In the genomic region with DNA sequence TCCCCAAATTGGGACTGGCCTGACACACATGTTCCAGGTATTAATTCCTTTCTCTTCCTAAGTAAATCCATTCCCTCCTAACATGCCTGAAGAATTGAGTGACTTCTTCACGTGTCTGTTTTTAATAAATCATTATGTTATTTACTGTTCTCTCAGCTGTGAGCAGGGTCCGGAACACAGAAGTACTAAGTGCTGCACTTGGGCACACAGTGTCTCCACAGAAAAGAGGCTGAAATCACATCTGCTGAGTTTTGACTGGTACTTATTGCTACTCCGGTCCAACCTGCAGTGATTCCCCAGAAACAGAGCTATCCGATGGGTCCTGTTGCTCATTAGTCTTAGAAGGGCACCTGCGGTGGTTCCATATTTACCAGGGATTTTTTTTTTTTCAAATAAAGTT, we compare ENCODE assay signal across 26 cellular contexts.
"Had no signal": no experiment of that assay in that cellular context is flagged by ENCODE, and none has a peak within 500 bp of the region (broad histone marks: within the 10 kb centered on the region; RNA-seq: fewer than 3 reads in every experiment).

No MANE protein-coding gene starts in this region.

- H3K4me3 ChIP-seq: lung, mucosa of descending colon, ovary, right atrium auricular region, right lobe of liver, smooth muscle cell, tibial nerve, vagina had no signal

- DNase-seq: hippocampal formation; kidney glomerular epithelial cell; left cardiac atrium; midbrain; mucosa of descending colon; naive thymus-derived CD4-positive, alpha-beta T cell; ovary; right lobe of liver; stimulated activated CD4-positive, alpha-beta T cell treated with anti-CD3 and anti-CD28 coated beads, Interleukin-1b, Interleukin-23, amount 100 ng/mL, for 48 hours; stimulated activated CD4-positive, alpha-beta T cell treated with anti-CD3 and anti-CD28 coated beads, Interleukin-2, amount 100 ng/mL, for 48 hours; stimulated activated CD4-positive, alpha-beta T cell treated with anti-CD3 and anti-CD28 coated beads, Interleukin-4, amount 100 ng/mL, for 4 hours; stimulated activated CD8-positive, alpha-beta memory T cell treated with anti-CD3 and anti-CD28 coated beads, Interleukin-4, amount 100 ng/mL, for 48 hours; stimulated activated naive CD4-positive, alpha-beta T cell treated with Interleukin-2 at 50 U/mL for 16 hours; stimulated activated naive CD8-positive, alpha-beta T cell treated with anti-CD3 and anti-CD28 coated beads, Interleukin-15, amount 100 ng/mL, for 72 hours; substantia nigra had no signal

- H3K27ac Mint-ChIP-seq: memory B cell; naive thymus-derived CD4-positive, alpha-beta T cell; natural killer cell treated with Interleukin-12 subunit alpha and Interleukin-12 subunit beta and Interleukin-15 and Interleukin-18, amount 100 ng/mL, for 72 hours; progenitor cell of endocrine pancreas; stimulated activated memory B cell treated with anti-CD40 and anti-IgM and Interleukin-4, amounts not matched to agents 10 μg/mL and 1 μg/mL and 100 μg/mL, for 72 hours; stimulated activated naive CD8-positive, alpha-beta T cell treated with anti-CD3 and anti-CD28 coated beads, Interleukin-15, amount 100 ng/mL, for 72 hours; type B pancreatic cell had no signal

- H3K9me3 ChIP-seq: mucosa of descending colon, ovary, right atrium auricular region, right lobe of liver, tibial nerve, vagina had no signal

- H3K36me3 ChIP-seq: ovary, right atrium auricular region, right lobe of liver, tibial nerve, vagina had no signal

- H3K27ac ChIP-seq: ovary, right atrium auricular region, right lobe of liver, tibial nerve, vagina had no signal

- H3K4me3 Mint-ChIP-seq: memory B cell; naive thymus-derived CD4-positive, alpha-beta T cell; natural killer cell treated with Interleukin-12 subunit alpha and Interleukin-12 subunit beta and Interleukin-15 and Interleukin-18, amount 100 ng/mL, for 72 hours; stimulated activated memory B cell treated with anti-CD40 and anti-IgM and Interleukin-4, amounts not matched to agents 10 μg/mL and 1 μg/mL and 100 μg/mL, for 72 hours; stimulated activated naive CD8-positive, alpha-beta T cell treated with anti-CD3 and anti-CD28 coated beads, Interleukin-15, amount 100 ng/mL, for 72 hours; type B pancreatic cell had no signal

- H3K36me3 Mint-ChIP-seq: memory B cell; naive thymus-derived CD4-positive, alpha-beta T cell; natural killer cell treated with Interleukin-12 subunit alpha and Interleukin-12 subunit beta and Interleukin-15 and Interleukin-18, amount 100 ng/mL, for 72 hours; stimulated activated memory B cell treated with anti-CD40 and anti-IgM and Interleukin-4, amounts not matched to agents 10 μg/mL and 1 μg/mL and 100 μg/mL, for 72 hours; type B pancreatic cell had no signal

- H3K4me1 Mint-ChIP-seq: memory B cell; stimulated activated naive CD8-positive, alpha-beta T cell treated with anti-CD3 and anti-CD28 coated beads, Interleukin-15, amount 100 ng/mL, for 72 hours had no signal

- ATAC-seq: left cardiac atrium; left lobe of liver; mucosa of descending colon; naive thymus-derived CD4-positive, alpha-beta T cell; natural killer cell treated with Interleukin-12 subunit alpha and Interleukin-12 subunit beta and Interleukin-15 and Interleukin-18, amount 100 ng/mL, for 72 hours; right lobe of liver; stimulated activated naive CD8-positive, alpha-beta T cell treated with anti-CD3 and anti-CD28 coated beads, Interleukin-15, amount 100 ng/mL, for 72 hours had no signal

- H3K4me1 ChIP-seq: right atrium auricular region, right lobe of liver, tibial nerve, vagina had no signal

- H3K27me3 Mint-ChIP-seq: natural killer cell treated with Interleukin-12 subunit alpha and Interleukin-12 subunit beta and Interleukin-15 and Interleukin-18, amount 100 ng/mL, for 72 hours; stimulated activated memory B cell treated with anti-CD40 and anti-IgM and Interleukin-4, amounts not matched to agents 10 μg/mL and 1 μg/mL and 100 μg/mL, for 72 hours had no signal

- H3K4me2 ChIP-seq: smooth muscle cell had no signal

- H3K27me3 ChIP-seq: ovary, right atrium auricular region, right lobe of liver, tibial nerve, vagina had no signal

- H3K9me3 Mint-ChIP-seq: naive thymus-derived CD4-positive, alpha-beta T cell; natural killer cell treated with Interleukin-12 subunit alpha and Interleukin-12 subunit beta and Interleukin-15 and Interleukin-18, amount 100 ng/mL, for 72 hours; type B pancreatic cell had no signal
